25 cellular contexts compared by ENCODE assay signal in genomic region chr2:75751360-75751759, GRCh38.
DNase-seq lines count a peak whose midpoint lies in the region; ATAC-seq and TF ChIP-seq lines count a peak whose summit lies in the region.
"Had no signal": no experiment of that assay in that cellular context is flagged by ENCODE, and none has a peak within 500 bp of the region (broad histone marks: within the 10 kb centered on the region; RNA-seq: fewer than 3 reads in every experiment).

No MANE protein-coding gene starts in this region.

- no peak for TF ChIP-seq CTCF in WERI-Rb-1 (IDR thresholded peaks at IDR 0.05; ENCODE audit: low read depth, low read length)

- ATAC-seq in GM18870 (IDR thresholded peaks at IDR 0.05; ENCODE audit: unreplicated experiment) = peak; percentile 80
- ATAC-seq in GM21723 (IDR thresholded peaks at IDR 0.05; ENCODE audit: unreplicated experiment) = peak; percentile 60
- peak; percentile 63 for ATAC-seq in HG03439 (IDR thresholded peaks at IDR 0.05; ENCODE audit: unreplicated experiment)
- no peak for ATAC-seq in HG03521 (IDR thresholded peaks at IDR 0.05; ENCODE audit: unreplicated experiment)
- no peak for ATAC-seq in HG03378 (IDR thresholded peaks at IDR 0.05; ENCODE audit: unreplicated experiment)
- ATAC-seq: activated T-helper 17 cell treated with anti-CD3 and anti-CD28 coated beads, Interleukin-2, amount 50 U/mL, for 72 hours; esophagus mucosa; foreskin keratinocyte; left lobe of liver; psoas muscle; T-helper 17 cell had no signal

- H3K9me3 ChIP-seq in WERI-Rb-1 (ENCODE audit: severe bottlenecking) = peaks cover 4% of the 10 kb centered on the region
- H3K9me3 ChIP-seq: psoas muscle, tibial nerve had no signal

- no peaks in the 10 kb centered on the region for H3K36me3 ChIP-seq in WERI-Rb-1
- H3K36me3 ChIP-seq: stomach, tibial nerve had no signal

- no peak overlapping the region for H3K4me3 ChIP-seq in WERI-Rb-1 (ENCODE audit: low read depth, low read length)
- H3K4me3 ChIP-seq: GM23248, psoas muscle, SK-N-MC, stomach, tibial nerve had no signal

- no peak for DNase-seq in WERI-Rb-1
- no peak for DNase-seq in NCI-H1436 treated with DMSO at 0.1 percent for 48 hours (lab: John Stamatoyannopoulos, UW)
- DNase-seq: activated CD4-positive, alpha-beta T cell treated with anti-CD3 and anti-CD28 coated beads, Interleukin-2, amount 50 U/mL, for 1 hour; foreskin keratinocyte; GM23248; immature natural killer cell; mesendoderm; NCI-H187; NCI-H526 treated with DMSO at 0.1 percent for 48 hours; psoas muscle; stimulated activated CD4-positive, alpha-beta T cell treated with anti-CD3 and anti-CD28 coated beads, Interleukin-15, amount 100 ng/mL, for 24 hours; stomach; T-helper 17 cell had no signal

- no peaks in the 10 kb centered on the region for H3K27me3 ChIP-seq in WERI-Rb-1 (ENCODE audit: insufficient read depth, low read depth, severe bottlenecking)
- H3K27me3 ChIP-seq: foreskin keratinocyte, stomach, tibial nerve had no signal

- peak overlapping the region; percentile 78 for H3K27ac ChIP-seq in WERI-Rb-1
- H3K27ac ChIP-seq: foreskin keratinocyte, GM23248, psoas muscle, RWPE1, SK-N-MC, stomach, tibial nerve, VCaP had no signal

Comparison
In these comparisons a context has a peak if more than half of its experiments do, and no peak if none do; other contexts are left out.
1. ATAC-seq: peak in GM18870 (single experiment), GM21723 (single experiment) and HG03439 (single experiment); none in HG03521 (single experiment) and HG03378 (single experiment).